Comparison of ENCODE assay signal across 1 cellular context in genomic region chr3:122991236-122991985, GRCh38.
TF ChIP-seq lines count a peak whose summit lies in the region.

No MANE protein-coding gene starts in this region.

TF ChIP-seq in IMR-90, 13 proteins besides CTCF, POLR2A, EP300 and RAD21 (continued from another document):
- no peak for TF ChIP-seq ELK1 (IDR thresholded peaks at IDR 0.05; ENCODE audit: borderline replicate concordance, low read depth, low read length)
